25 cellular contexts compared by ENCODE assay signal in the genomic region with DNA sequence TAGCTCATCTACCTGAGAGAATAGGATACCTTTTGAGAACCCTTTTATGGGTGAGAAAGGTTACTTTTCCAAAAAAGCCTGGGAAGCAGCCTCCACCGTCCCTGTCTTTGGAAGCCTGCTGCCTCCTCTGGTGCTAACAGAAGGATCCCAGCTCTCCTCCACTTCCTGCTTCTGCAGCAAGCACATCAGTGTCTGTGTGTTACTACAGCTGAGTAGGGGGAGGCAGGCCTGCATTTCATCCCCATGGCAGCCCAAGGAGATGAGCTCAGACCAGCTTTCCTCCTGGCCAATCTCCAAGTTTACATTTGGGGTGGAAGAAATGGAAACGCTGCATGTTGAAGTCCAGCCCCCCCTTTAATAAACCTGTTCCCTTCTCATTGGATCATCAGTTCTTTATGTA. TPM values are rescaled to one million over a fixed set of nuclear protein-coding genes. Genes with fewer than 3 reads are reported as not detected.
A peak's percentile ranks its signal among the peaks of the same experiment; 100 is the strongest.
DNase-seq lines count a peak whose midpoint lies in the region; ATAC-seq and TF ChIP-seq lines count a peak whose summit lies in the region.
"Had no signal": no experiment of that assay in that cellular context is flagged by ENCODE, and none has a peak within 500 bp of the region (broad histone marks: within the 10 kb centered on the region; RNA-seq: fewer than 3 reads in every experiment).

No MANE protein-coding gene starts in this region.

- ATAC-seq in HG03565 (IDR thresholded peaks at IDR 0.05; ENCODE audit: unreplicated experiment) = no peak
- ATAC-seq in GM21390 (IDR thresholded peaks at IDR 0.05; ENCODE audit: unreplicated experiment) = no peak
- ATAC-seq: activated T-cell treated with anti-CD3 and anti-CD28 coated beads, Interleukin-2, amount 50 U/mL, for 4 hours; stimulated activated naive CD8-positive, alpha-beta T cell treated with anti-CD3 and anti-CD28 coated beads, Interleukin-15, amount 100 ng/mL, for 72 hours; T-cell had no signal

- H3K4me3 ChIP-seq in HEK293 (ENCODE audit: low read depth, low read length) = no peak overlapping the region
- H3K4me3 ChIP-seq: lung, MG63, PC-9, tibial nerve had no signal

- H3K27ac ChIP-seq in HEK293 (ENCODE audit: extremely low read depth, low read depth, low read length) (no peak overlapping the region), caudate nucleus (ENCODE audit: low read depth, low read length) (no peak overlapping the region)
- H3K27ac ChIP-seq: PC-9, tibial nerve had no signal

- DNase-seq in DMS53 (lab: John Stamatoyannopoulos, UW) (peak; percentile 70), amniotic epithelial cell (ENCODE audit: low read depth) (peak; percentile 44), mesothelial cell of epicardium (ENCODE audit: low spot score in 2 of 2, unreplicated experiment in 2 of 2) (peak; percentile 21 to 41), caudate nucleus (lab: John Stamatoyannopoulos, UW) (no peak)
- DNase-seq: activated CD4-positive, alpha-beta T cell treated with anti-CD3 and anti-CD28 coated beads for 4 hours; activated naive CD4-positive, alpha-beta T cell treated with anti-CD3 and anti-CD28 coated beads, Interleukin-2, amount 10 ng/mL, durations not matched to agents 7 days and 5 days; activated T-cell treated with anti-CD3 and anti-CD28 coated beads, Interleukin-2, amount 50 U/mL, for 4 hours; CD4-positive, alpha-beta memory T cell; DMS153; hippocampal formation; kidney; MG63; NCI-H1417 treated with DMSO at 0.1 percent for 48 hours; NCI-H2227 treated with DMSO at 0.1 percent for 48 hours; PC-9; SHP77 treated with DMSO at 0.1 percent for 48 hours; stimulated activated naive CD8-positive, alpha-beta T cell treated with anti-CD3 and anti-CD28 coated beads, Interleukin-15, amount 100 ng/mL, for 72 hours; T-cell had no signal

- no peaks in the 10 kb centered on the region for H3K9me3 Mint-ChIP-seq in mesothelial cell of epicardium
- H3K9me3 Mint-ChIP-seq: activated naive CD4-positive, alpha-beta T cell treated with anti-CD3 and anti-CD28 coated beads, Interleukin-2, amount 10 ng/mL, durations not matched to agents 7 days and 5 days; activated T-cell treated with anti-CD3 and anti-CD28 coated beads, Interleukin-2, amount 50 U/mL, for 4 hours; CD4-positive, alpha-beta memory T cell; dendritic cell treated with granulocyte-macrophage colony-stimulating factor and Interleukin-4, amounts not matched to agents 40 ng/mL and 50 ng/mL, for 4 days; IgD-negative memory B cell; stimulated activated naive CD8-positive, alpha-beta T cell treated with anti-CD3 and anti-CD28 coated beads, Interleukin-15, amount 100 ng/mL, for 72 hours; T-cell had no signal

- POLR2A ChIA-PET in HEK293 (lab: Yijun Ruan, JAX) = no interaction called here

- no peaks in the 10 kb centered on the region for H3K9me3 ChIP-seq in HEK293 (ENCODE audit: control insufficient read depth, insufficient read depth, low read depth, low read length)
- H3K9me3 ChIP-seq: MG63, tibial nerve had no signal

- H3K4me1 Mint-ChIP-seq in mesothelial cell of epicardium = peaks cover 14% of the 10 kb centered on the region
- H3K4me1 Mint-ChIP-seq: activated naive CD4-positive, alpha-beta T cell treated with anti-CD3 and anti-CD28 coated beads, Interleukin-2, amount 10 ng/mL, durations not matched to agents 7 days and 5 days; CD4-positive, alpha-beta memory T cell; IgD-negative memory B cell; stimulated activated naive CD8-positive, alpha-beta T cell treated with anti-CD3 and anti-CD28 coated beads, Interleukin-15, amount 100 ng/mL, for 72 hours; T-cell had no signal

- CTCF ChIA-PET in HEK293 (lab: Yijun Ruan, JAX) = interaction anchor here (0.5 to 2.3 kb wide), 5 partner anchors 74 to 223 kb away, joined by 4 to 10 read pairs (median 4); no protein-coding TSS in a partner anchor

- peaks cover 4 to 44% of the 10 kb centered on the region in 2 experiments; a peak in 2 of 3 replicates for H3K36me3 ChIP-seq in HEK293 (ENCODE audit: control insufficient read depth in 2 of 2, insufficient read depth in 1 of 2, low read length in 2 of 2)
- H3K36me3 ChIP-seq: MG63 had no signal

- no peaks in the 10 kb centered on the region for H3K27me3 Mint-ChIP-seq in mesothelial cell of epicardium (ENCODE audit: low read depth)
- H3K27me3 Mint-ChIP-seq: activated naive CD4-positive, alpha-beta T cell treated with anti-CD3 and anti-CD28 coated beads, Interleukin-2, amount 10 ng/mL, durations not matched to agents 7 days and 5 days; CD4-positive, alpha-beta memory T cell; dendritic cell treated with granulocyte-macrophage colony-stimulating factor and Interleukin-4, amounts not matched to agents 40 ng/mL and 50 ng/mL, for 4 days; IgD-negative memory B cell; stimulated activated naive CD8-positive, alpha-beta T cell treated with anti-CD3 and anti-CD28 coated beads, Interleukin-15, amount 100 ng/mL, for 72 hours had no signal

- H3K36me3 Mint-ChIP-seq in mesothelial cell of epicardium = peaks cover 12% of the 10 kb centered on the region
- H3K36me3 Mint-ChIP-seq: activated naive CD4-positive, alpha-beta T cell treated with anti-CD3 and anti-CD28 coated beads, Interleukin-2, amount 10 ng/mL, durations not matched to agents 7 days and 5 days; CD4-positive, alpha-beta memory T cell; T-cell had no signal

- no peak for TF ChIP-seq CTCF in HEK293 (tag by site-specific recombination; IDR thresholded peaks at IDR 0.05)
- TF ChIP-seq CTCF in mesothelial cell of epicardium (IDR thresholded peaks at IDR 0.05; ENCODE audit: unreplicated experiment) = no peak

- H3K4me1 ChIP-seq in HEK293 (ENCODE audit: control insufficient read depth, insufficient read depth, low read length) = peaks cover 7% of the 10 kb centered on the region; the same call in 1 of the 2 replicates
- H3K4me1 ChIP-seq: tibial nerve had no signal

- no peak overlapping the region for H3K4me3 Mint-ChIP-seq in mesothelial cell of epicardium
- H3K4me3 Mint-ChIP-seq: activated naive CD4-positive, alpha-beta T cell treated with anti-CD3 and anti-CD28 coated beads, Interleukin-2, amount 10 ng/mL, durations not matched to agents 7 days and 5 days; activated T-cell treated with anti-CD3 and anti-CD28 coated beads, Interleukin-2, amount 50 U/mL, for 4 hours; CD4-positive, alpha-beta memory T cell; dendritic cell treated with granulocyte-macrophage colony-stimulating factor and Interleukin-4, amounts not matched to agents 40 ng/mL and 50 ng/mL, for 4 days; IgD-negative memory B cell; stimulated activated naive CD8-positive, alpha-beta T cell treated with anti-CD3 and anti-CD28 coated beads, Interleukin-15, amount 100 ng/mL, for 72 hours; T-cell had no signal

- peak overlapping the region; percentile 85 for H3K27ac Mint-ChIP-seq in mesothelial cell of epicardium
- H3K27ac Mint-ChIP-seq: activated naive CD4-positive, alpha-beta T cell treated with anti-CD3 and anti-CD28 coated beads, Interleukin-2, amount 10 ng/mL, durations not matched to agents 7 days and 5 days; CD4-positive, alpha-beta memory T cell; dendritic cell treated with granulocyte-macrophage colony-stimulating factor and Interleukin-4, amounts not matched to agents 40 ng/mL and 50 ng/mL, for 4 days; IgD-negative memory B cell; T-cell had no signal

TF ChIP-seq in HEK293, 187 proteins besides CTCF, POLR2A, EP300 and RAD21:
- TF ChIP-seq ZNF2 (tag by site-specific recombination; IDR thresholded peaks at IDR 0.05) = no peak
- TF ChIP-seq, protein P1, sequence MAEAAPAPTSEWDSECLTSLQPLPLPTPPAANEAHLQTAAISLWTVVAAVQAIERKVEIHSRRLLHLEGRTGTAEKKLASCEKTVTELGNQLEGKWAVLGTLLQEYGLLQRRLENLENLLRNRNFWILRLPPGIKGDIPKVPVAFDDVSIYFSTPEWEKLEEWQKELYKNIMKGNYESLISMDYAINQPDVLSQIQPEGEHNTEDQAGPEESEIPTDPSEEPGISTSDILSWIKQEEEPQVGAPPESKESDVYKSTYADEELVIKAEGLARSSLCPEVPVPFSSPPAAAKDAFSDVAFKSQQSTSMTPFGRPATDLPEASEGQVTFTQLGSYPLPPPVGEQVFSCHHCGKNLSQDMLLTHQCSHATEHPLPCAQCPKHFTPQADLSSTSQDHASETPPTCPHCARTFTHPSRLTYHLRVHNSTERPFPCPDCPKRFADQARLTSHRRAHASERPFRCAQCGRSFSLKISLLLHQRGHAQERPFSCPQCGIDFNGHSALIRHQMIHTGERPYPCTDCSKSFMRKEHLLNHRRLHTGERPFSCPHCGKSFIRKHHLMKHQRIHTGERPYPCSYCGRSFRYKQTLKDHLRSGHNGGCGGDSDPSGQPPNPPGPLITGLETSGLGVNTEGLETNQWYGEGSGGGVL (tag by site-specific recombination; IDR thresholded peaks at IDR 0.05) = peak; percentile 58; the same call in 1 of the 2 replicates
- TF ChIP-seq, protein P2, sequence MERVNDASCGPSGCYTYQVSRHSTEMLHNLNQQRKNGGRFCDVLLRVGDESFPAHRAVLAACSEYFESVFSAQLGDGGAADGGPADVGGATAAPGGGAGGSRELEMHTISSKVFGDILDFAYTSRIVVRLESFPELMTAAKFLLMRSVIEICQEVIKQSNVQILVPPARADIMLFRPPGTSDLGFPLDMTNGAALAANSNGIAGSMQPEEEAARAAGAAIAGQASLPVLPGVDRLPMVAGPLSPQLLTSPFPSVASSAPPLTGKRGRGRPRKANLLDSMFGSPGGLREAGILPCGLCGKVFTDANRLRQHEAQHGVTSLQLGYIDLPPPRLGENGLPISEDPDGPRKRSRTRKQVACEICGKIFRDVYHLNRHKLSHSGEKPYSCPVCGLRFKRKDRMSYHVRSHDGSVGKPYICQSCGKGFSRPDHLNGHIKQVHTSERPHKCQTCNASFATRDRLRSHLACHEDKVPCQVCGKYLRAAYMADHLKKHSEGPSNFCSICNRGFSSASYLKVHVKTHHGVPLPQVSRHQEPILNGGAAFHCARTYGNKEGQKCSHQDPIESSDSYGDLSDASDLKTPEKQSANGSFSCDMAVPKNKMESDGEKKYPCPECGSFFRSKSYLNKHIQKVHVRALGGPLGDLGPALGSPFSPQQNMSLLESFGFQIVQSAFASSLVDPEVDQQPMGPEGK (tag by site-specific recombination; IDR thresholded peaks at IDR 0.05) = no peak
TF ChIP-seq in HEK293: peak in this region for 1.

RNA-seq across cellular contexts. Expression of a gene that starts 7.4 kb away (rescaled TPM):
- total RNA-seq in mesothelial cell of epicardium = 11.1 to 13.9 TPM (median 13.5 TPM) in 3 replicates

Comparison
In these comparisons a context has a peak if more than half of its experiments do, and no peak if none do; other contexts are left out.
1. DNase-seq: peak in DMS53 (single experiment), amniotic epithelial cell (single experiment) and mesothelial cell of epicardium (2 of 2); none in caudate nucleus (0 of 61).